9 cellular contexts compared by ENCODE assay signal in the genomic region with DNA sequence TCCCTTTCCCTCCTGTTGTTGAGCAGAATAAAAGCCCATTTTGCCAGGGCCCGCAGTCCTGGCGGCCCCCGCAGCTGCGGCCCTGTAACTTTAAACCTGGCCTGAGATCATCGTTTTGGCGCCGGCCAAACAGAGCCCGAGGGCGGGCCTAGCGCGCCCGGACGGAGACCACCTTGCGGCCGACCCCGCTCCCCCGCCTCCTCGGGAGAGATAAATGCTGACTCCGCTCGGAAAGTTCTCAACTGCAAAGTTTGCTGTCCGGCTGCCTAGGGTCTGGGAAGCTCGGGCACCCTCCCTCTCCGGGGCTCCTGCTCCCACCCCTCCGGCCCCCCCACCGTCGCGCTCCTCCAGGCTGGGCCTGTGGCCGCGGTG. TPM values are rescaled to one million over a fixed set of nuclear protein-coding genes. Genes with fewer than 3 reads are reported as not detected.
DNase-seq lines count a peak whose midpoint lies in the region; ATAC-seq and TF ChIP-seq lines count a peak whose summit lies in the region.
"Had no signal": no experiment of that assay in that cellular context is flagged by ENCODE, and none has a peak within 500 bp of the region (broad histone marks: within the 10 kb centered on the region; RNA-seq: fewer than 3 reads in every experiment).

Gene PDPN (plus strand): TSS at position 241 of the 372 bp plus-strand sequence. CDS start 202 bp downstream, outside the sequence.

- no peaks in the 10 kb centered on the region for H3K27me3 ChIP-seq in WERI-Rb-1 (ENCODE audit: insufficient read depth, low read depth, severe bottlenecking)
- peaks cover 3 to 14% of the 10 kb centered on the region in 2 donors for H3K27me3 ChIP-seq in mucosa of rectum (ENCODE audit: control insufficient read depth in 2 of 2, insufficient read depth in 2 of 2, low read length in 2 of 2)
- peaks cover 35% of the 10 kb centered on the region for H3K27me3 ChIP-seq in upper lobe of right lung

- intact Hi-C loops in upper lobe of right lung (cut with DNase I): no loop called here

- H3K4me1 ChIP-seq in mucosa of rectum (ENCODE audit: control insufficient read depth in 2 of 2, insufficient read depth in 2 of 2, low read length in 2 of 2): no peaks in the 10 kb centered on the region
- H3K4me1 ChIP-seq in upper lobe of right lung: no peaks in the 10 kb centered on the region

- H3K36me3 ChIP-seq in WERI-Rb-1 (no peaks in the 10 kb centered on the region), mucosa of rectum (ENCODE audit: control insufficient read depth in 2 of 2, insufficient read depth in 2 of 2, low read length in 2 of 2) (no peaks in the 10 kb centered on the region), upper lobe of right lung (no peaks in the 10 kb centered on the region)

- peak; percentile 60 for ATAC-seq in upper lobe of right lung
- no peak for ATAC-seq in HG03432 (IDR thresholded peaks at IDR 0.05; ENCODE audit: unreplicated experiment)

- H3K9ac ChIP-seq in mucosa of rectum (ENCODE audit: low read depth in 1 of 2, low read length in 2 of 2): peak within 1 kb of the TSS; percentile 28 to 49

- H3K27ac ChIP-seq in WERI-Rb-1 (peak within 1 kb of the TSS; percentile 21; the same call in 1 of the 2 replicates), mucosa of rectum (ENCODE audit: low read depth in 2 of 2, low read length in 2 of 2) (peak within 1 kb of the TSS; percentile 32 to 34), upper lobe of right lung (peak within 1 kb of the TSS; percentile 81)

- peak within 1 kb of the TSS; percentile 53 for H3K4me3 ChIP-seq in WERI-Rb-1 (ENCODE audit: low read depth, low read length)
- H3K4me3 ChIP-seq in fibroblast of villous mesenchyme (ENCODE audit: low read depth, low read length): peak within 1 kb of the TSS; percentile 93
- H3K4me3 ChIP-seq in mucosa of rectum (ENCODE audit: low read length in 2 of 2): peak within 1 kb of the TSS; percentile 55 to 57
- H3K4me3 ChIP-seq in upper lobe of right lung: peak within 1 kb of the TSS; percentile 51

- peak; percentile 25 for DNase-seq in WERI-Rb-1
- DNase-seq in fibroblast of villous mesenchyme (ENCODE audit: low read depth): peak; percentile 83
- peak; percentile 70 for DNase-seq in upper lobe of right lung
- DNase-seq in stimulated activated naive CD4-positive, alpha-beta T cell treated with Interleukin-2 at 50 U/mL for 16 hours (lab: John Stamatoyannopoulos, UW): no peak
- no peak for DNase-seq in GF-D8 (lab: John Stamatoyannopoulos, UW)
- no peak for DNase-seq in stimulated activated CD4-positive, alpha-beta T cell treated with anti-CD3 and anti-CD28 coated beads, Interleukin-15, amount 100 ng/mL, for 24 hours

- TF ChIP-seq CTCF in WERI-Rb-1 (IDR thresholded peaks at IDR 0.05; ENCODE audit: low read depth, low read length) (no peak), fibroblast of villous mesenchyme (IDR thresholded peaks at IDR 0.05; ENCODE audit: insufficient read depth, low read depth, low read length) (no peak), upper lobe of right lung (IDR thresholded peaks at IDR 0.05) (no peak)

- H3K9me3 ChIP-seq in WERI-Rb-1 (ENCODE audit: severe bottlenecking): no peaks in the 10 kb centered on the region
- no peaks in the 10 kb centered on the region for H3K9me3 ChIP-seq in mucosa of rectum (ENCODE audit: control insufficient read depth in 2 of 2, low read length in 2 of 2)
- H3K9me3 ChIP-seq in upper lobe of right lung: no peaks in the 10 kb centered on the region

RNA-seq across cellular contexts. Expression of gene PDPN, which starts in this region (rescaled TPM):
- total RNA-seq in fibroblast of villous mesenchyme (28.7 and 32.8 TPM in 2 replicates), upper lobe of right lung (47.0 TPM)
- total RNA-seq: endothelial cell of umbilical vein had no signal

Comparison
In these comparisons a context has a peak if more than half of its experiments do, and no peak if none do; other contexts are left out.
1. DNase-seq: peak in WERI-Rb-1 (single experiment), fibroblast of villous mesenchyme (single experiment) and upper lobe of right lung (single experiment); none in stimulated activated naive CD4-positive, alpha-beta T cell treated with Interleukin-2 at 50 U/mL for 16 hours (single experiment), GF-D8 (single experiment) and stimulated activated CD4-positive, alpha-beta T cell treated with anti-CD3 and anti-CD28 coated beads, Interleukin-15, amount 100 ng/mL, for 24 hours (single experiment).
2. H3K27ac ChIP-seq: peak in every context shown above with its lines; median percentile 81 in upper lobe of right lung; 33 in mucosa of rectum; 21 in WERI-Rb-1.
3. Peak in every context shown above with its lines, with median percentiles within 50 percentile points of each other: H3K4me3 ChIP-seq.